ENCODE assay signal across 9 cellular contexts in genomic region chr17:47698749-47699535, GRCh38. TPM values are rescaled to one million over a fixed set of nuclear protein-coding genes. Genes with fewer than 3 reads are reported as not detected.
DNase-seq lines count a peak whose midpoint lies in the region; ATAC-seq, FAIRE-seq and TF ChIP-seq lines count a peak whose summit lies in the region.
"Had no signal": no experiment of that assay in that cellular context is flagged by ENCODE, and none has a peak within 500 bp of the region (broad histone marks: within the 10 kb centered on the region; RNA-seq: fewer than 3 reads in every experiment).

No MANE protein-coding gene starts in this region.

- FAIRE-seq in HepG2 (lab: Jason Lieb, UNC) = peak; percentile 62
- FAIRE-seq: A204.1 had no signal

- H3K4me1 ChIP-seq in HepG2 (ENCODE audit: insufficient read depth, low read length) = peaks cover 18% of the 10 kb centered on the region

- BruUV-seq in HepG2 (replicated peaks; lab: Mats Ljungman, UMichigan) = no TSS peak

- H3K79me2 ChIP-seq in HepG2 (ENCODE audit: insufficient read depth, low read length) = no peaks in the 10 kb centered on the region

- TF ChIP-seq CTCF in HepG2 (CRISPR knock-in tag; IDR thresholded peaks at IDR 0.05) = peak; percentile 87

- TF ChIP-seq EP300 in HepG2 (IDR thresholded peaks at IDR 0.05; ENCODE audit: low read depth in 2 of 2, low read length in 2 of 2) = no peak
- no peak for TF ChIP-seq EP300 in HepG2 (CRISPR knock-in tag; IDR thresholded peaks at IDR 0.05; ENCODE audit: borderline replicate concordance)

- H4K20me1 ChIP-seq in HepG2 (ENCODE audit: insufficient read depth, low read length) = no peaks in the 10 kb centered on the region

- 53% methylated on average over 25 of the region's 25 CpGs for WGBS in HepG2 (ENCODE audit: low lambda C conversion rate)

- POLR2A ChIA-PET in HepG2 (lab: Yijun Ruan, JAX) = no interaction called here

- intact Hi-C loops in HepG2 (cut with micrococcal nuclease; ENCODE audit: unreplicated experiment) = loop anchor here (2.0 kb wide), 1 partner anchor 44 kb away; no protein-coding TSS in a partner anchor

- CTCF ChIA-PET in HepG2 (lab: Yijun Ruan, JAX; ENCODE audit: low intra/inter-chr PET ratio, low total read pairs) = interaction anchor here (0.6 to 1.5 kb wide), 3 partner anchors 19 to 46 kb away, joined by 3 to 5 read pairs (median 3); no protein-coding TSS in a partner anchor

- H3K36me3 ChIP-seq in HepG2 (replicated peaks in 1 of 2; ENCODE audit: control insufficient read depth in 1 of 2, insufficient read depth in 2 of 2, low read length in 2 of 2) = peaks cover 0 to 1% of the 10 kb centered on the region in 2 experiments; a peak in 1 of 5 replicates

- H3K9ac ChIP-seq in HepG2 (ENCODE audit: insufficient read depth, low read depth, low read length) = no peak overlapping the region

- no peak overlapping the region for H2AFZ ChIP-seq in HepG2 (ENCODE audit: low read length)

- peak; percentile 55; the same call in 1 of the 2 replicates for TF ChIP-seq RAD21 in HepG2 (CRISPR knock-in tag; IDR thresholded peaks at IDR 0.05)

- in situ Hi-C loops in HepG2 (cut with HindIII; ENCODE audit: extremely low pct_ligation_motif_present, low pct_unique_long_range_greater_than_20kb) = no loop called here

- DNase-seq in NCI-H1105 treated with DMSO at 0.1 percent for 48 hours (lab: John Stamatoyannopoulos, UW) (peak; percentile 26), NCI-H1105 (lab: John Stamatoyannopoulos, UW) (no peak), NCI-H1930 (lab: John Stamatoyannopoulos, UW) (peak; percentile 27 to 38), caudate nucleus (lab: John Stamatoyannopoulos, UW) (peak in 43 of 61 donors; percentile 4 to 66 (median 35)), HepG2 (ENCODE audit: low spot score) (no peak), foreskin melanocyte (no peak)
- peak; percentile 75 for DNase-seq in activated CD4-positive, alpha-beta T cell treated with anti-CD3 and anti-CD28 coated beads for 1 hour
- DNase-seq in stimulated activated CD8-positive, alpha-beta memory T cell treated with anti-CD3 and anti-CD28 coated beads, Interleukin-12 subunit alpha, Interleukin-12 subunit beta, amount 100 ng/mL, for 1 hour (ENCODE audit: low read depth) = peak; percentile 80

- H3K9me3 ChIP-seq in HepG2 (ENCODE audit: low read length) = no peaks in the 10 kb centered on the region

- H3K27ac ChIP-seq in caudate nucleus (ENCODE audit: low read depth, low read length) (no peak overlapping the region), HepG2 (ENCODE audit: extremely low read length, insufficient read depth, low read length) (no peak overlapping the region)

- no peak for TF ChIP-seq POLR2A in HepG2 (IDR thresholded peaks at IDR 0.05; ENCODE audit: insufficient read depth in 1 of 2, low read depth in 2 of 2, low read length in 2 of 2)

- no peak overlapping the region for H3K4me3 ChIP-seq in HepG2 (replicated peaks in 1 of 3; ENCODE audit: insufficient read depth in 1 of 3, low read depth in 2 of 3, low read length in 3 of 3)

- H3K4me2 ChIP-seq in HepG2 (ENCODE audit: low read depth, low read length) = no peak overlapping the region

- peak; percentile 51 for ATAC-seq in HepG2

- no peaks in the 10 kb centered on the region for H3K27me3 ChIP-seq in HepG2 (ENCODE audit: control insufficient read depth in 1 of 2, insufficient read depth in 2 of 2, low read length in 2 of 2)

TF ChIP-seq in HepG2, 621 proteins besides CTCF, POLR2A, EP300 and RAD21 (continues in another document):
- no peak for TF ChIP-seq POLR2AphosphoS2 (IDR thresholded peaks at IDR 0.05; ENCODE audit: low read depth, low read length)
- TF ChIP-seq SMC3 (IDR thresholded peaks at IDR 0.05; ENCODE audit: low read length) = peak; percentile 58

RNA-seq across cellular contexts. Expression of gene TBKBP1, which starts 5.0 kb away (rescaled TPM):
- 2.6 and 3.0 TPM in 2 replicates for total RNA-seq in HepG2 (2016; rRNA removed; fragmentation: Illumina TruSeq; extraction: Trizol)
- total RNA-seq in HepG2 (2016; cell fraction: cytosol; rRNA removed; fragmentation: Illumina TruSeq; extraction: Trizol; ENCODE audit: low read depth) = 0.88 and 1.4 TPM in 2 replicates
- 2.8 and 3.8 TPM in 2 replicates for total RNA-seq in HepG2 (2016; cell fraction: insoluble cytoplasmic fraction; rRNA removed; fragmentation: Illumina TruSeq; extraction: Trizol)
- total RNA-seq in HepG2 (2016; cell fraction: membrane; rRNA removed; fragmentation: Illumina TruSeq; extraction: Trizol) = 2.5 and 2.9 TPM in 2 replicates
- 2.6 and 4.3 TPM in 2 replicates for total RNA-seq in HepG2 (2016; cell fraction: nucleus; rRNA removed; fragmentation: Illumina TruSeq; extraction: Trizol)
- 7.0 and 10.9 TPM in 2 replicates for polyA plus RNA-seq in HepG2 (2011; rRNA removed)
- 4.9 and 5.8 TPM in 2 replicates for polyA plus RNA-seq in HepG2 (2011; cell fraction: cytosol; rRNA removed)
- polyA plus RNA-seq in HepG2 (2011; cell fraction: nucleus; rRNA removed) = 50.3 and 56.8 TPM in 2 replicates
- 11.8 and 15.7 TPM in 2 replicates for polyA plus RNA-seq in HepG2 (2012)
- polyA plus RNA-seq in HepG2 (2016; cell fraction: cytosol; fragmentation: Illumina TruSeq; extraction: Trizol; ENCODE audit: low read depth) = 0.86 and 1.4 TPM in 2 replicates
- polyA plus RNA-seq in HepG2 (2016; cell fraction: insoluble cytoplasmic fraction; fragmentation: Illumina TruSeq; extraction: Trizol; ENCODE audit: low read depth) = 2.8 and 3.9 TPM in 2 replicates
- polyA plus RNA-seq in HepG2 (2016; cell fraction: membrane; fragmentation: Illumina TruSeq; extraction: Trizol; ENCODE audit: low read depth) = 1.6 and 2.8 TPM in 2 replicates
- 17.9 and 18.3 TPM in 2 replicates for polyA plus RNA-seq in HepG2 (2016; cell fraction: nucleus; fragmentation: Illumina TruSeq; extraction: Trizol; ENCODE audit: insufficient read depth, low read depth)
- 0.16 and 7.4 TPM in 2 replicates for polyA minus RNA-seq in HepG2 (2011; rRNA and poly(A)+ RNA removed; ENCODE audit: low replicate concordance)
- 1.8 and 5.3 TPM in 2 replicates for polyA minus RNA-seq in HepG2 (2011; cell fraction: cytosol; rRNA and poly(A)+ RNA removed)
- 4.2 and 6.6 TPM in 2 replicates for polyA minus RNA-seq in HepG2 (2011; cell fraction: nucleus; rRNA and poly(A)+ RNA removed)

RNA-seq across cellular contexts. Expression of gene TBX21, which starts 34.1 kb away (rescaled TPM):
- not detected in 2 replicates for total RNA-seq in HepG2 (2016; rRNA removed; fragmentation: Illumina TruSeq; extraction: Trizol)
- not detected in 2 replicates for total RNA-seq in HepG2 (2016; cell fraction: cytosol; rRNA removed; fragmentation: Illumina TruSeq; extraction: Trizol; ENCODE audit: low read depth)
- total RNA-seq in HepG2 (2016; cell fraction: insoluble cytoplasmic fraction; rRNA removed; fragmentation: Illumina TruSeq; extraction: Trizol) = not detected in 2 replicates
- not detected in 2 replicates for total RNA-seq in HepG2 (2016; cell fraction: membrane; rRNA removed; fragmentation: Illumina TruSeq; extraction: Trizol)
- not detected in 2 replicates for total RNA-seq in HepG2 (2016; cell fraction: nucleus; rRNA removed; fragmentation: Illumina TruSeq; extraction: Trizol)
- polyA plus RNA-seq in HepG2 (2011; rRNA removed) = not detected in 2 replicates
- polyA plus RNA-seq in HepG2 (2011; cell fraction: cytosol; rRNA removed) = not detected in 2 replicates
- polyA plus RNA-seq in HepG2 (2011; cell fraction: nucleus; rRNA removed) = 0.08 TPM in 1 of 2 replicates, not detected in the other
- polyA plus RNA-seq in HepG2 (2012) = not detected in 2 replicates
- not detected in 2 replicates for polyA plus RNA-seq in HepG2 (2016; cell fraction: cytosol; fragmentation: Illumina TruSeq; extraction: Trizol; ENCODE audit: low read depth)
- polyA plus RNA-seq in HepG2 (2016; cell fraction: insoluble cytoplasmic fraction; fragmentation: Illumina TruSeq; extraction: Trizol; ENCODE audit: low read depth) = not detected in 2 replicates
- polyA plus RNA-seq in HepG2 (2016; cell fraction: membrane; fragmentation: Illumina TruSeq; extraction: Trizol; ENCODE audit: low read depth) = not detected in 2 replicates
- polyA plus RNA-seq in HepG2 (2016; cell fraction: nucleus; fragmentation: Illumina TruSeq; extraction: Trizol; ENCODE audit: insufficient read depth, low read depth) = not detected in 2 replicates
- not detected in 2 replicates for polyA minus RNA-seq in HepG2 (2011; rRNA and poly(A)+ RNA removed; ENCODE audit: low replicate concordance)
- not detected in 2 replicates for polyA minus RNA-seq in HepG2 (2011; cell fraction: cytosol; rRNA and poly(A)+ RNA removed)
- polyA minus RNA-seq in HepG2 (2011; cell fraction: nucleus; rRNA and poly(A)+ RNA removed) = not detected in 2 replicates

RNA-seq across cellular contexts. Expression of gene KPNB1, which starts 49.2 kb away (rescaled TPM):
- 424 and 443 TPM in 2 replicates for total RNA-seq in HepG2 (2016; rRNA removed; fragmentation: Illumina TruSeq; extraction: Trizol)
- total RNA-seq in HepG2 (2016; cell fraction: cytosol; rRNA removed; fragmentation: Illumina TruSeq; extraction: Trizol; ENCODE audit: low read depth) = 39.2 and 44.6 TPM in 2 replicates
- total RNA-seq in HepG2 (2016; cell fraction: insoluble cytoplasmic fraction; rRNA removed; fragmentation: Illumina TruSeq; extraction: Trizol) = 408 and 433 TPM in 2 replicates
- 113 and 126 TPM in 2 replicates for total RNA-seq in HepG2 (2016; cell fraction: membrane; rRNA removed; fragmentation: Illumina TruSeq; extraction: Trizol)
- 217 and 252 TPM in 2 replicates for total RNA-seq in HepG2 (2016; cell fraction: nucleus; rRNA removed; fragmentation: Illumina TruSeq; extraction: Trizol)
- polyA plus RNA-seq in HepG2 (2011; rRNA removed) = 164 and 169 TPM in 2 replicates
- 81.9 and 93.5 TPM in 2 replicates for polyA plus RNA-seq in HepG2 (2011; cell fraction: cytosol; rRNA removed)
- 158 and 166 TPM in 2 replicates for polyA plus RNA-seq in HepG2 (2011; cell fraction: nucleus; rRNA removed)
- polyA plus RNA-seq in HepG2 (2012) = 249 and 287 TPM in 2 replicates
- polyA plus RNA-seq in HepG2 (2016; cell fraction: cytosol; fragmentation: Illumina TruSeq; extraction: Trizol; ENCODE audit: low read depth) = 7.4 and 10.3 TPM in 2 replicates
- polyA plus RNA-seq in HepG2 (2016; cell fraction: insoluble cytoplasmic fraction; fragmentation: Illumina TruSeq; extraction: Trizol; ENCODE audit: low read depth) = 390 TPM in 2 replicates
- 36.4 and 43.8 TPM in 2 replicates for polyA plus RNA-seq in HepG2 (2016; cell fraction: membrane; fragmentation: Illumina TruSeq; extraction: Trizol; ENCODE audit: low read depth)
- polyA plus RNA-seq in HepG2 (2016; cell fraction: nucleus; fragmentation: Illumina TruSeq; extraction: Trizol; ENCODE audit: insufficient read depth, low read depth) = 416 and 457 TPM in 2 replicates
- 266 and 436 TPM in 2 replicates for polyA minus RNA-seq in HepG2 (2011; rRNA and poly(A)+ RNA removed; ENCODE audit: low replicate concordance)
- polyA minus RNA-seq in HepG2 (2011; cell fraction: cytosol; rRNA and poly(A)+ RNA removed) = 150 and 163 TPM in 2 replicates
- 84.6 and 120 TPM in 2 replicates for polyA minus RNA-seq in HepG2 (2011; cell fraction: nucleus; rRNA and poly(A)+ RNA removed)

Comparison
In these comparisons a context has a peak if more than half of its experiments do, and no peak if none do; other contexts are left out.
1. DNase-seq: peak in NCI-H1105 treated with DMSO at 0.1 percent for 48 hours (single experiment), NCI-H1930 (2 of 2), activated CD4-positive, alpha-beta T cell treated with anti-CD3 and anti-CD28 coated beads for 1 hour (single experiment), caudate nucleus (43 of 61) and stimulated activated CD8-positive, alpha-beta memory T cell treated with anti-CD3 and anti-CD28 coated beads, Interleukin-12 subunit alpha, Interleukin-12 subunit beta, amount 100 ng/mL, for 1 hour (single experiment); none in NCI-H1105 (single experiment), HepG2 (single experiment) and foreskin melanocyte (single experiment).